15 cellular contexts compared by ENCODE assay signal in the genomic region with DNA sequence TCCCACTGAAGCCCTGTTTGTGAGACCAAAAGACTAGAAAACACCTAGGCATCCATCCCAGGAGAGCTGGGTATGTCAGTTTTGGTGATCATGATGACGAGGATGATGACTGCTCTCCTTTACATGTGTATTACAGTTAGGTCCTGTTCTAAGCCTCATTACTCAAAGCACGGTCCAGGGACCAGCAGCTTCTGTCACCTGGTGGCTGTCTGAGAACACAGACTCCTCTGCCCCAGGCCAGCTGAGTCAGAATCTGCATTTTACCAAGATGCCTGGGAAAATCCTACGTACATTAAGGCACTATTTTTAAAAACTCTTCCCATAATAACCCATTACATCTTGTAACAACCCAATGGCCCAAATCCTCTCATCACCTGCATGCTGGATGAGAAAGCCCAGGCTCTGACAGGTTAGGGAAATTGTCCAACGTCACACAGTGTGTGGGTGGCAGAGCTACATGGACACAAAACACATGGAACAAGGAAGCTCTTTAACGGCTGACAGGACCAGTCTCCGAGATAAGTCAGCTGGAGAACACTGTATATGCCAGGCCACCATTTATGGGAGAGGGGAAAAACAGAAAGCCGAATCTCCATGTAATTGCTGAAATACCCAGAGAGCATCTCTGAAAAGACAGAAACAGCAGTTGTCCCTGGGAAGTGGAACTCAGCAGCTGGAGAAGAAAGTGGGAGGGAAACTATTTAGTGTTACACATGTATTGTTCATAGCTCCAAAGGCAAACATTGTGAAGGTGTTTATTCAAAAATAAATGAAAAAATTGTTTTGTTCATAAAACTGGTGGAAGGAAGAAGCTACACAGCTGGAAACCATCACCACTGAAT.
"Had no signal": no experiment of that assay in that cellular context is flagged by ENCODE, and none has a peak within 500 bp of the region (broad histone marks: within the 10 kb centered on the region; RNA-seq: fewer than 3 reads in every experiment).

No MANE protein-coding gene starts in this region.

- H3K4me1 Mint-ChIP-seq: activated naive CD8-positive, alpha-beta T cell treated with anti-CD3 and anti-CD28 coated beads, Interleukin-2, amount 10 ng/mL, durations not matched to agents 7 days and 5 days; stimulated activated naive CD8-positive, alpha-beta T cell treated with anti-CD3 and anti-CD28 coated beads, Interleukin-15, amount 100 ng/mL, for 72 hours had no signal

- H3K4me3 Mint-ChIP-seq: activated naive CD8-positive, alpha-beta T cell treated with anti-CD3 and anti-CD28 coated beads, Interleukin-2, amount 10 ng/mL, durations not matched to agents 7 days and 5 days; activated T-helper 1 cell treated with anti-CD3 and anti-CD28 coated beads, Interleukin-12 subunit alpha, Interleukin-12 subunit beta, Interleukin-2, Interleukin-4 antibody, amounts not matched to agents 30 ng/mL and 10 ng/mL and 1 ng/mL, durations not matched to agents 14 hours and 24 hours and 36 hours; dendritic cell treated with granulocyte-macrophage colony-stimulating factor and Interleukin-4, amounts not matched to agents 40 ng/mL and 50 ng/mL, for 4 days; stimulated activated naive CD8-positive, alpha-beta T cell treated with anti-CD3 and anti-CD28 coated beads, Interleukin-15, amount 100 ng/mL, for 72 hours had no signal

- DNase-seq: activated CD4-positive, CD25-positive, alpha-beta regulatory T cell treated with anti-CD3 and anti-CD28 coated beads, Interleukin-2, amount 50 U/mL, for 72 hours; activated naive CD4-positive, alpha-beta T cell; activated naive CD8-positive, alpha-beta T cell treated with anti-CD3 and anti-CD28 coated beads, Interleukin-2, amount 10 ng/mL, durations not matched to agents 7 days and 5 days; brain microvascular endothelial cell; effector memory CD4-positive, alpha-beta T cell; foreskin fibroblast; hypothalamus; stimulated activated CD4-positive, alpha-beta T cell treated with anti-CD3 and anti-CD28 coated beads, Interleukin-1b, Interleukin-23, amount 100 ng/mL, for 48 hours; stimulated activated naive CD8-positive, alpha-beta T cell treated with anti-CD3 and anti-CD28 coated beads, Interleukin-15, amount 100 ng/mL, for 72 hours; T1000 had no signal

- H3K4me3 ChIP-seq: prostate gland, thoracic aorta had no signal

- H3K36me3 Mint-ChIP-seq: activated naive CD8-positive, alpha-beta T cell treated with anti-CD3 and anti-CD28 coated beads, Interleukin-2, amount 10 ng/mL, durations not matched to agents 7 days and 5 days had no signal

- ATAC-seq: sciatic nerve; stimulated activated naive CD8-positive, alpha-beta T cell treated with anti-CD3 and anti-CD28 coated beads, Interleukin-15, amount 100 ng/mL, for 72 hours had no signal

- H3K9me3 ChIP-seq: prostate gland, thoracic aorta had no signal

- H3K27ac ChIP-seq: brain microvascular endothelial cell, prostate gland, thoracic aorta had no signal

- H3K27ac Mint-ChIP-seq: activated naive CD8-positive, alpha-beta T cell treated with anti-CD3 and anti-CD28 coated beads, Interleukin-2, amount 10 ng/mL, durations not matched to agents 7 days and 5 days; activated T-helper 1 cell treated with anti-CD3 and anti-CD28 coated beads, Interleukin-12 subunit alpha, Interleukin-12 subunit beta, Interleukin-2, Interleukin-4 antibody, amounts not matched to agents 30 ng/mL and 10 ng/mL and 1 ng/mL, durations not matched to agents 14 hours and 24 hours and 36 hours; dendritic cell treated with granulocyte-macrophage colony-stimulating factor and Interleukin-4, amounts not matched to agents 40 ng/mL and 50 ng/mL, for 4 days; stimulated activated naive CD8-positive, alpha-beta T cell treated with anti-CD3 and anti-CD28 coated beads, Interleukin-15, amount 100 ng/mL, for 72 hours had no signal

- H3K9me3 Mint-ChIP-seq: activated naive CD8-positive, alpha-beta T cell treated with anti-CD3 and anti-CD28 coated beads, Interleukin-2, amount 10 ng/mL, durations not matched to agents 7 days and 5 days; activated T-helper 1 cell treated with anti-CD3 and anti-CD28 coated beads, Interleukin-12 subunit alpha, Interleukin-12 subunit beta, Interleukin-2, Interleukin-4 antibody, amounts not matched to agents 30 ng/mL and 10 ng/mL and 1 ng/mL, durations not matched to agents 14 hours and 24 hours and 36 hours; dendritic cell treated with granulocyte-macrophage colony-stimulating factor and Interleukin-4, amounts not matched to agents 40 ng/mL and 50 ng/mL, for 4 days; stimulated activated naive CD8-positive, alpha-beta T cell treated with anti-CD3 and anti-CD28 coated beads, Interleukin-15, amount 100 ng/mL, for 72 hours had no signal

- H3K4me1 ChIP-seq: prostate gland had no signal

- H3K36me3 ChIP-seq: brain microvascular endothelial cell, prostate gland, thoracic aorta had no signal

- H3K27me3 ChIP-seq: brain microvascular endothelial cell had no signal
